Comparison of ENCODE assay signal across 1 cellular context in genomic region chr21:34082769-34083168, GRCh38.
TF ChIP-seq lines count a peak whose summit lies in the region.

No MANE protein-coding gene starts in this region.

TF ChIP-seq in WTC11, 78 proteins besides CTCF, POLR2A, EP300 and RAD21 (continued from another document):
- no peak for TF ChIP-seq USF2 (CRISPR knock-in tag; IDR thresholded peaks at IDR 0.05)
- no peak for TF ChIP-seq ELF4 (CRISPR knock-in tag; IDR thresholded peaks at IDR 0.05; ENCODE audit: low read depth)
- TF ChIP-seq ATF1 (CRISPR knock-in tag; IDR thresholded peaks at IDR 0.05), result no peak
- no peak for TF ChIP-seq ZNF425 (CRISPR knock-in tag; conservative IDR thresholded peaks at IDR 0.05)
- no peak for TF ChIP-seq ESRRA (CRISPR knock-in tag; IDR thresholded peaks at IDR 0.05; ENCODE audit: borderline replicate concordance)
- TF ChIP-seq GRHL2 (CRISPR knock-in tag; IDR thresholded peaks at IDR 0.05; ENCODE audit: insufficient replicate concordance, severe bottlenecking), result no peak
- TF ChIP-seq NR1H2 (CRISPR knock-in tag; IDR thresholded peaks at IDR 0.05), result no peak
- TF ChIP-seq PRDM15 (CRISPR knock-in tag; IDR thresholded peaks at IDR 0.05), result no peak
- TF ChIP-seq CREM (CRISPR knock-in tag; IDR thresholded peaks at IDR 0.05), result no peak
- TF ChIP-seq, protein P1, sequence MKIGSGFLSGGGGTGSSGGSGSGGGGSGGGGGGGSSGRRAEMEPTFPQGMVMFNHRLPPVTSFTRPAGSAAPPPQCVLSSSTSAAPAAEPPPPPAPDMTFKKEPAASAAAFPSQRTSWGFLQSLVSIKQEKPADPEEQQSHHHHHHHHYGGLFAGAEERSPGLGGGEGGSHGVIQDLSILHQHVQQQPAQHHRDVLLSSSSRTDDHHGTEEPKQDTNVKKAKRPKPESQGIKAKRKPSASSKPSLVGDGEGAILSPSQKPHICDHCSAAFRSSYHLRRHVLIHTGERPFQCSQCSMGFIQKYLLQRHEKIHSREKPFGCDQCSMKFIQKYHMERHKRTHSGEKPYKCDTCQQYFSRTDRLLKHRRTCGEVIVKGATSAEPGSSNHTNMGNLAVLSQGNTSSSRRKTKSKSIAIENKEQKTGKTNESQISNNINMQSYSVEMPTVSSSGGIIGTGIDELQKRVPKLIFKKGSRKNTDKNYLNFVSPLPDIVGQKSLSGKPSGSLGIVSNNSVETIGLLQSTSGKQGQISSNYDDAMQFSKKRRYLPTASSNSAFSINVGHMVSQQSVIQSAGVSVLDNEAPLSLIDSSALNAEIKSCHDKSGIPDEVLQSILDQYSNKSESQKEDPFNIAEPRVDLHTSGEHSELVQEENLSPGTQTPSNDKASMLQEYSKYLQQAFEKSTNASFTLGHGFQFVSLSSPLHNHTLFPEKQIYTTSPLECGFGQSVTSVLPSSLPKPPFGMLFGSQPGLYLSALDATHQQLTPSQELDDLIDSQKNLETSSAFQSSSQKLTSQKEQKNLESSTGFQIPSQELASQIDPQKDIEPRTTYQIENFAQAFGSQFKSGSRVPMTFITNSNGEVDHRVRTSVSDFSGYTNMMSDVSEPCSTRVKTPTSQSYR (CRISPR knock-in tag; IDR thresholded peaks at IDR 0.05), result no peak
- no peak for TF ChIP-seq FOXK1 (CRISPR knock-in tag; IDR thresholded peaks at IDR 0.05)
- no peak for TF ChIP-seq RORB (CRISPR knock-in tag; IDR thresholded peaks at IDR 0.05)
- TF ChIP-seq FOXJ3 (CRISPR knock-in tag; IDR thresholded peaks at IDR 0.05; ENCODE audit: borderline replicate concordance), result no peak
- TF ChIP-seq ZNF396 (CRISPR knock-in tag; IDR thresholded peaks at IDR 0.05; ENCODE audit: borderline replicate concordance), result no peak
- TF ChIP-seq, protein P2, sequence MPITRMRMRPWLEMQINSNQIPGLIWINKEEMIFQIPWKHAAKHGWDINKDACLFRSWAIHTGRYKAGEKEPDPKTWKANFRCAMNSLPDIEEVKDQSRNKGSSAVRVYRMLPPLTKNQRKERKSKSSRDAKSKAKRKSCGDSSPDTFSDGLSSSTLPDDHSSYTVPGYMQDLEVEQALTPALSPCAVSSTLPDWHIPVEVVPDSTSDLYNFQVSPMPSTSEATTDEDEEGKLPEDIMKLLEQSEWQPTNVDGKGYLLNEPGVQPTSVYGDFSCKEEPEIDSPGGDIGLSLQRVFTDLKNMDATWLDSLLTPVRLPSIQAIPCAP (CRISPR knock-in tag; IDR thresholded peaks at IDR 0.05), result no peak
- TF ChIP-seq, protein P3, sequence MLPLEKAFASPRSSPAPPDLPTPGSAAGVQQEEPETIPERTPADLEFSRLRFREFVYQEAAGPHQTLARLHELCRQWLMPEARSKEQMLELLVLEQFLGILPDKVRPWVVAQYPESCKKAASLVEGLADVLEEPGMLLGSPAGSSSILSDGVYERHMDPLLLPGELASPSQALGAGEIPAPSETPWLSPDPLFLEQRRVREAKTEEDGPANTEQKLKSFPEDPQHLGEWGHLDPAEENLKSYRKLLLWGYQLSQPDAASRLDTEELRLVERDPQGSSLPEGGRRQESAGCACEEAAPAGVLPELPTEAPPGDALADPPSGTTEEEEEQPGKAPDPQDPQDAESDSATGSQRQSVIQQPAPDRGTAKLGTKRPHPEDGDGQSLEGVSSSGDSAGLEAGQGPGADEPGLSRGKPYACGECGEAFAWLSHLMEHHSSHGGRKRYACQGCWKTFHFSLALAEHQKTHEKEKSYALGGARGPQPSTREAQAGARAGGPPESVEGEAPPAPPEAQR (CRISPR knock-in tag; IDR thresholded peaks at IDR 0.05), result no peak
- TF ChIP-seq MYBL2 (CRISPR knock-in tag; IDR thresholded peaks at IDR 0.05), result no peak
- TF ChIP-seq, protein P4, sequence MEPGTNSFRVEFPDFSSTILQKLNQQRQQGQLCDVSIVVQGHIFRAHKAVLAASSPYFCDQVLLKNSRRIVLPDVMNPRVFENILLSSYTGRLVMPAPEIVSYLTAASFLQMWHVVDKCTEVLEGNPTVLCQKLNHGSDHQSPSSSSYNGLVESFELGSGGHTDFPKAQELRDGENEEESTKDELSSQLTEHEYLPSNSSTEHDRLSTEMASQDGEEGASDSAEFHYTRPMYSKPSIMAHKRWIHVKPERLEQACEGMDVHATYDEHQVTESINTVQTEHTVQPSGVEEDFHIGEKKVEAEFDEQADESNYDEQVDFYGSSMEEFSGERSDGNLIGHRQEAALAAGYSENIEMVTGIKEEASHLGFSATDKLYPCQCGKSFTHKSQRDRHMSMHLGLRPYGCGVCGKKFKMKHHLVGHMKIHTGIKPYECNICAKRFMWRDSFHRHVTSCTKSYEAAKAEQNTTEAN (CRISPR knock-in tag; IDR thresholded peaks at IDR 0.05), result no peak
